Comparison of ENCODE assay signal across 12 cellular contexts in genomic region chr16:1430759-1431496, GRCh38. TPM values are rescaled to one million over a fixed set of nuclear protein-coding genes. Genes with fewer than 3 reads are reported as not detected.
DNase-seq lines count a peak whose midpoint lies in the region; ATAC-seq, FAIRE-seq and TF ChIP-seq lines count a peak whose summit lies in the region.
"Had no signal": no experiment of that assay in that cellular context is flagged by ENCODE, and none has a peak within 500 bp of the region (broad histone marks: within the 10 kb centered on the region; RNA-seq: fewer than 3 reads in every experiment).

Gene PERCC1, plus strand, starts transcription at chr16:1431078. Its CDS starts 1,516 bp downstream, at chr16:1432594.

- 29% methylated on average over 34 of the region's 35 CpGs for WGBS in GM12878 (ENCODE audit: insufficient coverage, insufficient replicate concordance, low lambda C conversion rate, missing lambda C conversion rate)

- H3K9ac ChIP-seq in GM12878 (ENCODE audit: control insufficient read depth, insufficient read depth, low read length): no peak within 1 kb of the TSS
- no peak within 1 kb of the TSS for H3K9ac ChIP-seq in colonic mucosa (ENCODE audit: low read depth in 2 of 2, low read length in 2 of 2)

- RAD21 ChIA-PET in GM12878 (lab: Charles Lee; ENCODE audit: unreplicated experiment): no interaction called here

- H4K20me1 ChIP-seq in GM12878 (ENCODE audit: control insufficient read depth, insufficient read depth): no peaks in the 10 kb centered on the region; the same call in 1 of the 2 replicates

- no peaks in the 10 kb centered on the region for H3K27me3 Mint-ChIP-seq in activated T-cell treated with anti-CD3 and anti-CD28 coated beads, Interleukin-2, amount 50 U/mL, for 24 hours
- H3K27me3 Mint-ChIP-seq in activated T-cell treated with anti-CD3 and anti-CD28 coated beads, Interleukin-2, amount 50 U/mL, for 72 hours (ENCODE audit: low read depth): no peaks in the 10 kb centered on the region
- H3K27me3 Mint-ChIP-seq: IgD-negative memory B cell had no signal

- no peak for TF ChIP-seq EP300 in GM12878 (IDR thresholded peaks at IDR 0.05; ENCODE audit: borderline replicate concordance in 1 of 2, control insufficient read depth in 1 of 2, low read depth in 2 of 2, low read length in 2 of 2)

- peak within 1 kb of the TSS; percentile 44 for H3K27ac Mint-ChIP-seq in activated T-cell treated with anti-CD3 and anti-CD28 coated beads, Interleukin-2, amount 50 U/mL, for 24 hours
- H3K27ac Mint-ChIP-seq in activated T-cell treated with anti-CD3 and anti-CD28 coated beads, Interleukin-2, amount 50 U/mL, for 72 hours: no peak within 1 kb of the TSS

- H3K4me1 Mint-ChIP-seq in activated T-cell treated with anti-CD3 and anti-CD28 coated beads, Interleukin-2, amount 50 U/mL, for 24 hours (ENCODE audit: low read depth): no peaks in the 10 kb centered on the region
- no peaks in the 10 kb centered on the region for H3K4me1 Mint-ChIP-seq in activated T-cell treated with anti-CD3 and anti-CD28 coated beads, Interleukin-2, amount 50 U/mL, for 72 hours (ENCODE audit: low read depth)

- H3K4me3 Mint-ChIP-seq in activated T-cell treated with anti-CD3 and anti-CD28 coated beads, Interleukin-2, amount 50 U/mL, for 24 hours: peak within 1 kb of the TSS; percentile 46
- H3K4me3 Mint-ChIP-seq in activated T-cell treated with anti-CD3 and anti-CD28 coated beads, Interleukin-2, amount 50 U/mL, for 72 hours: no peak within 1 kb of the TSS

- H3K27ac ChIP-seq in GM12878 (ENCODE audit: control insufficient read depth, insufficient read depth) (no peak within 1 kb of the TSS), colonic mucosa (no peak within 1 kb of the TSS)
- H3K27ac ChIP-seq: ovary, RWPE1, uterus had no signal

- DNase-seq in activated T-cell treated with anti-CD3 and anti-CD28 coated beads, Interleukin-2, amount 50 U/mL, for 24 hours: no peak
- no peak for DNase-seq in activated T-cell treated with anti-CD3 and anti-CD28 coated beads, Interleukin-2, amount 50 U/mL, for 72 hours
- DNase-seq in NCI-H2081 treated with DMSO at 0.1 percent for 48 hours (lab: John Stamatoyannopoulos, UW) (peak; percentile 69), GM12878 (ENCODE audit: low read depth, low spot score) (no peak), retina (peak; percentile 94), medulla oblongata (ENCODE audit: extremely low spot score) (no peak), colonic mucosa (no peak)
- DNase-seq in NK-92 treated with Interleukin-12 subunit alpha and Interleukin-12 subunit beta, amount 100 ng/mL, for 24 hours (lab: John Stamatoyannopoulos, UW): no peak
- DNase-seq: ovary, uterus had no signal

- BruUV-seq in GM12878 (replicated peaks; lab: Mats Ljungman, UMichigan): no TSS peak

- no peak for TF ChIP-seq POLR2A in GM12878 (IDR thresholded peaks at IDR 0.05; ENCODE audit: low read depth, low read length)

- CTCF ChIA-PET in GM12878 (lab: Yijun Ruan, JAX): interaction anchor here (0.6 kb wide), 1 partner anchor 101 kb away, joined by 3 read pairs; no protein-coding TSS in a partner anchor

- H3K27me3 ChIP-seq in GM12878 (replicated peaks in 1 of 2; ENCODE audit: control insufficient read depth in 2 of 2, insufficient read depth in 2 of 2, low read length in 1 of 2): peaks cover 0 to 10% of the 10 kb centered on the region in 2 experiments
- H3K27me3 ChIP-seq in colonic mucosa: no peaks in the 10 kb centered on the region
- H3K27me3 ChIP-seq: ovary, uterus had no signal

- H3K9me3 Mint-ChIP-seq in activated T-cell treated with anti-CD3 and anti-CD28 coated beads, Interleukin-2, amount 50 U/mL, for 24 hours: no peaks in the 10 kb centered on the region
- H3K9me3 Mint-ChIP-seq in activated T-cell treated with anti-CD3 and anti-CD28 coated beads, Interleukin-2, amount 50 U/mL, for 72 hours: no peaks in the 10 kb centered on the region
- H3K9me3 Mint-ChIP-seq: IgD-negative memory B cell had no signal

- SMC1A ChIA-PET in GM12878 (lab: Charles Lee; ENCODE audit: uncharacterized antibody, unreplicated experiment): no interaction called here

- POLR2A ChIA-PET in GM12878 (lab: Charles Lee): interaction anchor here (0.6 kb wide), 1 partner anchor 10 kb away, joined by 9 read pairs; no protein-coding TSS in a partner anchor

- intact Hi-C loops in GM12878 (cut with micrococcal nuclease; ENCODE audit: unreplicated experiment): no loop called here
- intact Hi-C loops in colonic mucosa (cut with DNase I): no loop called here

- H3K36me3 ChIP-seq in GM12878 (ENCODE audit: control insufficient read depth in 2 of 2, insufficient read depth in 2 of 2, low read length in 1 of 2) (no peaks in the 10 kb centered on the region), colonic mucosa (no peaks in the 10 kb centered on the region)
- H3K36me3 ChIP-seq: ovary, uterus had no signal

- no peak within 1 kb of the TSS for H3K4me3 ChIP-seq in GM12878
- no peak within 1 kb of the TSS for H3K4me3 ChIP-seq in colonic mucosa
- H3K4me3 ChIP-seq: ovary, uterus had no signal

- in situ Hi-C loops in GM12878 (cut with MboI): no loop called here

- H2AFZ ChIP-seq in GM12878 (ENCODE audit: control insufficient read depth, low read depth, low read length): no peak within 1 kb of the TSS

- ATAC-seq in activated T-cell treated with anti-CD3 and anti-CD28 coated beads, Interleukin-2, amount 50 U/mL, for 72 hours (replicated peaks in 1 of 2): no peak
- ATAC-seq in GM12878: 0 out of 3 replicates have a peak, but pooled peaks have one; percentile 8

- H3K36me3 Mint-ChIP-seq in activated T-cell treated with anti-CD3 and anti-CD28 coated beads, Interleukin-2, amount 50 U/mL, for 24 hours (ENCODE audit: low read depth): no peaks in the 10 kb centered on the region
- no peaks in the 10 kb centered on the region for H3K36me3 Mint-ChIP-seq in activated T-cell treated with anti-CD3 and anti-CD28 coated beads, Interleukin-2, amount 50 U/mL, for 72 hours (ENCODE audit: insufficient read depth in 2 of 2)
- H3K36me3 Mint-ChIP-seq: IgD-negative memory B cell had no signal

- H3K79me2 ChIP-seq in GM12878 (ENCODE audit: control insufficient read depth, insufficient read depth, low read length): no peaks in the 10 kb centered on the region

- H3K4me2 ChIP-seq in GM12878 (ENCODE audit: control insufficient read depth, insufficient read depth): no peak within 1 kb of the TSS

- no peak for TF ChIP-seq RAD21 in GM12878 (IDR thresholded peaks at IDR 0.05; ENCODE audit: insufficient read depth, low read depth, low read length)

- no peaks in the 10 kb centered on the region for H3K4me1 ChIP-seq in GM12878 (ENCODE audit: control insufficient read depth, insufficient read depth, low read length)
- no peaks in the 10 kb centered on the region for H3K4me1 ChIP-seq in colonic mucosa
- H3K4me1 ChIP-seq: uterus had no signal

- no peaks in the 10 kb centered on the region for H3K9me3 ChIP-seq in GM12878 (replicated peaks; ENCODE audit: control insufficient read depth, insufficient read depth, low read length)
- H3K9me3 ChIP-seq in colonic mucosa: no peaks in the 10 kb centered on the region
- H3K9me3 ChIP-seq: ovary, uterus had no signal

- no peak for FAIRE-seq in GM12878 (lab: Jason Lieb, UNC)

- TF ChIP-seq CTCF in GM12878 (IDR thresholded peaks at IDR 0.05 in 2 of 3, conservative IDR thresholded peaks at IDR 0.05 in 1 of 3; ENCODE audit: control insufficient read depth in 2 of 3, extremely low read depth in 1 of 3, insufficient read depth in 1 of 3, low read depth in 3 of 3, low read length in 3 of 3) (no peak), colonic mucosa (IDR thresholded peaks at IDR 0.05) (no peak)

TF ChIP-seq in GM12878, 131 proteins besides CTCF, POLR2A, EP300 and RAD21:
- TF ChIP-seq MTA2 (IDR thresholded peaks at IDR 0.05; ENCODE audit: low read depth) (no peak), TCF12 (IDR thresholded peaks at IDR 0.05; ENCODE audit: low read depth, low read length) (no peak), NR2C1 (IDR thresholded peaks at IDR 0.05) (no peak), NR2F1 (conservative IDR thresholded peaks at IDR 0.05) (no peak)
TF ChIP-seq in GM12878: peak in this region for 0.

RNA-seq across cellular contexts. Expression of gene PERCC1, which starts in this region (rescaled TPM):
- total RNA-seq in activated T-cell treated with anti-CD3 and anti-CD28 coated beads, Interleukin-2, amount 50 U/mL, for 72 hours: under 1 TPM in 1 of 2 donors, not detected in 1; 0.81 TPM
- total RNA-seq in GM12878 (2013; cell fraction: nucleolus; rRNA removed): not detected in 2 replicates
- total RNA-seq in GM12878 (2014; rRNA removed) (not detected in 2 replicates), GM12878 (2014; rRNA removed; fragmentation: Illumina TruSeq; extraction: Trizol) (not detected in 2 replicates), GM12878 (2021) (not detected in 2 replicates), colonic mucosa (under 1 TPM; 0.27 TPM)
- polyA plus RNA-seq in GM12878 (2011; ENCODE audit: low read depth): not detected
- polyA plus RNA-seq in GM12878 (2011; rRNA removed) (not detected in 2 replicates), GM12878 (2014; fragmentation: Illumina TruSeq; extraction: Trizol) (not detected in 2 replicates), GM12878 (2014; fragmentation: Nextera tagmentation; extraction: Ambion mirVana) (not detected), GM12878 (2014; rRNA removed) (not detected in 2 replicates), GM12878 (2016; fragmentation: Nextera tagmentation; extraction: Ambion mirVana) (not detected)
- polyA plus RNA-seq in GM12878 (2011; cell fraction: cytosol; rRNA removed): not detected in 2 replicates
- not detected in 2 replicates for polyA plus RNA-seq in GM12878 (2011; cell fraction: nucleus; rRNA removed)
- not detected in 2 replicates for polyA plus RNA-seq in GM12878 (2012)
- not detected in 2 replicates for polyA minus RNA-seq in GM12878 (2011; rRNA and poly(A)+ RNA removed)
- not detected in 2 replicates for polyA minus RNA-seq in GM12878 (2011; cell fraction: cytosol; rRNA and poly(A)+ RNA removed)
- polyA minus RNA-seq in GM12878 (2011; cell fraction: nucleus; rRNA and poly(A)+ RNA removed): not detected in 2 replicates
- total RNA-seq: uterus had no signal
- polyA plus RNA-seq: IgD-negative memory B cell had no signal

Comparison
In these comparisons a context has a peak if more than half of its experiments do, and no peak if none do; other contexts are left out.
1. Peak in ATAC-seq in GM12878; RNA of the gene not detected or under 1 TPM.
2. DNase-seq: peak in NCI-H2081 treated with DMSO at 0.1 percent for 48 hours (single experiment) and retina (single experiment); none in activated T-cell treated with anti-CD3 and anti-CD28 coated beads, Interleukin-2, amount 50 U/mL, for 24 hours (single experiment), activated T-cell treated with anti-CD3 and anti-CD28 coated beads, Interleukin-2, amount 50 U/mL, for 72 hours (0 of 2), GM12878 (single experiment), medulla oblongata (single experiment), NK-92 treated with Interleukin-12 subunit alpha and Interleukin-12 subunit beta, amount 100 ng/mL, for 24 hours (single experiment) and colonic mucosa (single experiment).